8 cellular contexts compared by ENCODE assay signal in genomic region chr4:155954118-155954503, GRCh38.
A peak's percentile ranks its signal among the peaks of the same experiment; 100 is the strongest.
DNase-seq lines count a peak whose midpoint lies in the region; ATAC-seq lines count a peak whose summit lies in the region.

No MANE protein-coding gene starts in this region.

- H3K36me3 ChIP-seq in HUES6 (ENCODE audit: control insufficient read depth, insufficient read depth, low read length), result no peaks in the 10 kb centered on the region
- H3K36me3 ChIP-seq in iPS-18a (ENCODE audit: control insufficient read depth, low read depth, low read length), result no peaks in the 10 kb centered on the region

- H3K4me3 ChIP-seq in HUES6 (ENCODE audit: low read depth, low read length) (peak overlapping the region; percentile 63; the same call in 1 of the 2 replicates), iPS-18a (ENCODE audit: low read length) (peak overlapping the region; percentile 72)

- ATAC-seq in stimulated activated naive CD8-positive, alpha-beta T cell treated with anti-CD3 and anti-CD28 coated beads, Interleukin-15, Interleukin-2, amounts not matched to agents 100 U/mL and 50 U/mL, for 24 hours, result no peak

- H3K27ac ChIP-seq in HUES6 (ENCODE audit: low read depth, low read length), result no peak overlapping the region
- no peak overlapping the region for H3K27ac ChIP-seq in iPS-18a (ENCODE audit: low read length)

- intact Hi-C loops in posterior cingulate gyrus (cut with DNase I), result loop anchor here (5.0 to 10.0 kb wide), 3 partner anchors 142 to 549 kb away; no protein-coding TSS in a partner anchor

- H3K4me1 ChIP-seq in HUES6 (ENCODE audit: control insufficient read depth, insufficient read depth, low read length) (no peaks in the 10 kb centered on the region), iPS-18a (ENCODE audit: control insufficient read depth, low read depth, low read length) (no peaks in the 10 kb centered on the region)

- H3K9me3 ChIP-seq in HUES6 (ENCODE audit: control insufficient read depth, insufficient read depth, low read depth, low read length), result no peaks in the 10 kb centered on the region
- H3K9me3 ChIP-seq in iPS-18a (ENCODE audit: control insufficient read depth, low read depth, low read length), result no peaks in the 10 kb centered on the region

- H3K27me3 ChIP-seq in HUES6 (ENCODE audit: control insufficient read depth, insufficient read depth, low read length) (no peaks in the 10 kb centered on the region; the same call in 1 of the 2 replicates), iPS-18a (ENCODE audit: control insufficient read depth, insufficient read depth, low read length) (peaks cover 3% of the 10 kb centered on the region)

- DNase-seq in activated naive CD4-positive, alpha-beta T cell treated with anti-CD3 and anti-CD28 coated beads, Interleukin-2, amount 50 U/mL, for 16 hours, result peak; percentile 11
- peak; percentile 8 for DNase-seq in stimulated activated naive CD8-positive, alpha-beta T cell treated with anti-CD3 and anti-CD28 coated beads, Interleukin-15, Interleukin-2, amounts not matched to agents 100 U/mL and 50 U/mL, for 24 hours
- DNase-seq in NCI-H2196 (lab: John Stamatoyannopoulos, UW; ENCODE audit: unreplicated experiment) (no peak), NCI-H146 treated with DMSO at 0.1 percent for 48 hours (lab: John Stamatoyannopoulos, UW; ENCODE audit: unreplicated experiment) (no peak), DMS79 (lab: John Stamatoyannopoulos, UW) (no peak), posterior cingulate gyrus (no peak)

- H3K9ac ChIP-seq in HUES6 (ENCODE audit: low read length) (no peak overlapping the region), iPS-18a (ENCODE audit: low read length) (peak overlapping the region; percentile 75)

Comparison
In these comparisons a context has a peak if more than half of its experiments do, and no peak if none do; other contexts are left out.
1. DNase-seq: peak in activated naive CD4-positive, alpha-beta T cell treated with anti-CD3 and anti-CD28 coated beads, Interleukin-2, amount 50 U/mL, for 16 hours (single experiment) and stimulated activated naive CD8-positive, alpha-beta T cell treated with anti-CD3 and anti-CD28 coated beads, Interleukin-15, Interleukin-2, amounts not matched to agents 100 U/mL and 50 U/mL, for 24 hours (single experiment); none in NCI-H2196 (single experiment), NCI-H146 treated with DMSO at 0.1 percent for 48 hours (single experiment), DMS79 (single experiment) and posterior cingulate gyrus (0 of 10).